In genomic region chr5:94469889-94470288, GRCh38 we compare ENCODE assay signal across 13 cellular contexts.
DNase-seq lines count a peak whose midpoint lies in the region; ATAC-seq and TF ChIP-seq lines count a peak whose summit lies in the region.
"Had no signal": no experiment of that assay in that cellular context is flagged by ENCODE, and none has a peak within 500 bp of the region (broad histone marks: within the 10 kb centered on the region; RNA-seq: fewer than 3 reads in every experiment).

No MANE protein-coding gene starts in this region.

- BruUV-seq in IMR-90 (replicated peaks; lab: Mats Ljungman, UMichigan) = no TSS peak

- intact Hi-C loops in IMR-90 (cut with micrococcal nuclease) (no loop called here), CD14-positive monocyte (cut with micrococcal nuclease) (no loop called here)

- TF ChIP-seq CTCF in BJ (IDR thresholded peaks at IDR 0.05; ENCODE audit: insufficient read depth, low read depth, low read length) (no peak), IMR-90 (conservative IDR thresholded peaks at IDR 0.05; ENCODE audit: low read depth, low read length) (no peak), foreskin fibroblast (IDR thresholded peaks at IDR 0.05; ENCODE audit: low read depth, low read length) (no peak), CD14-positive monocyte (IDR thresholded peaks at IDR 0.05) (no peak)

- ATAC-seq in IMR-90 (ENCODE audit: low read depth) (peak; percentile 73), GM18520 (IDR thresholded peaks at IDR 0.05; ENCODE audit: unreplicated experiment) (no peak)
- ATAC-seq: GM12878; K562; stimulated activated naive CD8-positive, alpha-beta T cell treated with anti-CD3 and anti-CD28 coated beads, Interleukin-15, Interleukin-2, amounts not matched to agents 100 U/mL and 50 U/mL, for 24 hours had no signal

- H4K91ac ChIP-seq in IMR-90 (ENCODE audit: insufficient read depth, low read depth, low read length) = no peak overlapping the region

- no peaks in the 10 kb centered on the region for H3K79me1 ChIP-seq in IMR-90 (ENCODE audit: low read depth in 1 of 2, low read length in 2 of 2)

- no peak overlapping the region for H2AK5ac ChIP-seq in IMR-90 (ENCODE audit: low read depth, low read length)

- no peak overlapping the region for H2BK20ac ChIP-seq in IMR-90 (ENCODE audit: low read depth, low read length)

- H3K56ac ChIP-seq in IMR-90 (ENCODE audit: extremely low read depth, insufficient read depth, low read length) = no peak overlapping the region

- H3K18ac ChIP-seq in IMR-90 (ENCODE audit: low read depth, low read length) = no peak overlapping the region

- H2BK15ac ChIP-seq in IMR-90 (ENCODE audit: low read depth, low read length) = no peak overlapping the region

- no peak overlapping the region for H2BK5ac ChIP-seq in IMR-90 (ENCODE audit: low read depth, low read length, poor library complexity, severe bottlenecking)

- H3K4ac ChIP-seq in IMR-90 (ENCODE audit: low read depth, low read length) = no peak overlapping the region

- TF ChIP-seq RAD21 in IMR-90 (IDR thresholded peaks at IDR 0.05; ENCODE audit: low read length) = no peak

- no peak overlapping the region for H3K23ac ChIP-seq in IMR-90 (ENCODE audit: low read depth, low read length)

- H3K27me3 ChIP-seq in BJ (ENCODE audit: control insufficient read depth, insufficient read depth, low read length) = no peaks in the 10 kb centered on the region
- no peaks in the 10 kb centered on the region for H3K27me3 ChIP-seq in IMR-90 (ENCODE audit: control insufficient read depth, insufficient read depth, low read length)
- H3K27me3 ChIP-seq: SJSA1 had no signal

- DNase-seq in BJ (ENCODE audit: low read depth) (peak; percentile 81), IMR-90 (peak; percentile 82), NCI-H774 (lab: John Stamatoyannopoulos, UW) (peak; percentile 61), foreskin fibroblast (peak; percentile 85 to 89), CD14-positive monocyte (ENCODE audit: low spot score) (no peak)
- DNase-seq in stimulated activated CD4-positive, alpha-beta T cell treated with anti-CD3 and anti-CD28 coated beads, Interleukin-4, amount 100 ng/mL, for 24 hours = no peak
- DNase-seq in stimulated activated naive CD4-positive, alpha-beta T cell (lab: John Stamatoyannopoulos, UW) = no peak
- DNase-seq: stimulated activated naive CD8-positive, alpha-beta T cell treated with anti-CD3 and anti-CD28 coated beads, Interleukin-15, Interleukin-2, amounts not matched to agents 100 U/mL and 50 U/mL, for 24 hours had no signal

- H3K9me3 ChIP-seq in IMR-90 (ENCODE audit: control insufficient read depth, insufficient read depth, low read length) = no peaks in the 10 kb centered on the region
- H3K9me3 ChIP-seq: SJSA1 had no signal

- H3K4me3 Mint-ChIP-seq in CD14-positive monocyte = no peak overlapping the region

- H3K36me3 Mint-ChIP-seq in CD14-positive monocyte = peaks cover 3% of the 10 kb centered on the region in 2 donors

- H3K4me2 ChIP-seq in IMR-90 (ENCODE audit: low read depth, low read length) = no peak overlapping the region

- H3K27ac Mint-ChIP-seq in CD14-positive monocyte = no peak overlapping the region

- no peak for TF ChIP-seq POLR2A in IMR-90 (IDR thresholded peaks at IDR 0.05; ENCODE audit: low read depth, low read length)

- H3K36me3 ChIP-seq in BJ (ENCODE audit: control insufficient read depth, insufficient read depth, low read length) = no peaks in the 10 kb centered on the region
- H3K36me3 ChIP-seq in IMR-90 (ENCODE audit: control insufficient read depth, insufficient read depth, low read length) = no peaks in the 10 kb centered on the region
- H3K36me3 ChIP-seq: SJSA1 had no signal

- no peaks in the 10 kb centered on the region for H4K20me1 ChIP-seq in IMR-90 (ENCODE audit: insufficient read depth, low read length)

- H4K8ac ChIP-seq in IMR-90 (ENCODE audit: low read depth in 2 of 2, low read length in 2 of 2) = no peak overlapping the region

- no peak overlapping the region for H3K14ac ChIP-seq in IMR-90 (replicated peaks; ENCODE audit: low read depth, low read length)

- H3K9ac ChIP-seq in IMR-90 (ENCODE audit: low read depth, low read length) = no peak overlapping the region
- H3K9ac ChIP-seq: parathyroid adenoma had no signal

- H3K9me1 ChIP-seq in IMR-90 (ENCODE audit: insufficient read depth, low read length) = no peaks in the 10 kb centered on the region

- H3K27ac ChIP-seq in IMR-90 (ENCODE audit: insufficient read depth, low read length) = no peak overlapping the region
- H3K27ac ChIP-seq: parathyroid adenoma, SJSA1 had no signal

- no peaks in the 10 kb centered on the region for H3K4me1 Mint-ChIP-seq in CD14-positive monocyte

- H2BK120ac ChIP-seq in IMR-90 (ENCODE audit: low read depth, low read length) = no peak overlapping the region

- H3K4me3 ChIP-seq in BJ (ENCODE audit: low read depth, low read length) (no peak overlapping the region), IMR-90 (ENCODE audit: insufficient read depth, low read depth, low read length) (no peak overlapping the region), foreskin fibroblast (ENCODE audit: low read depth in 1 of 2, low read length in 2 of 2) (no peak overlapping the region)
- H3K4me3 ChIP-seq: GM12878, K562, SJSA1 had no signal

- no peak overlapping the region for H2AK9ac ChIP-seq in IMR-90 (replicated peaks; ENCODE audit: low read depth, low read length, poor library complexity)

- dilution Hi-C loops in IMR-90 (cut with HindIII; ENCODE audit: low sequenced_read_pairs, unreplicated experiment) = no loop called here

- H3K9me3 Mint-ChIP-seq in CD14-positive monocyte = peaks cover 0 to 6% (median 0%) of the 10 kb centered on the region in 7 donors

- 50% methylated on average over 2 of the region's 4 CpGs; no CpG with 5 or more reads in 1 of the 2 experiments for WGBS in IMR-90 (ENCODE audit: extremely low coverage in 2 of 2, insufficient read length in 1 of 2), 2 experiments

- in situ Hi-C loops in IMR-90 (cut with MboI; ENCODE audit: low sequenced_read_pairs) = no loop called here

- no peaks in the 10 kb centered on the region; the same call in 1 of the 2 replicates for H3K4me1 ChIP-seq in IMR-90 (ENCODE audit: control insufficient read depth, insufficient read depth, low read length)
- H3K4me1 ChIP-seq: parathyroid adenoma, SJSA1 had no signal

- no peak overlapping the region for H2AFZ ChIP-seq in IMR-90 (replicated peaks; ENCODE audit: low read length, poor library complexity)
- H2AFZ ChIP-seq: parathyroid adenoma had no signal

- no peaks in the 10 kb centered on the region for H3K27me3 Mint-ChIP-seq in CD14-positive monocyte (ENCODE audit: low read depth in 3 of 3)

- H4K5ac ChIP-seq in IMR-90 (ENCODE audit: low read depth, low read length) = no peak overlapping the region

- CTCF ChIA-PET in BJ (lab: Yijun Ruan, JAX) (no interaction called here), IMR-90 (lab: Yijun Ruan, JAX) (interaction anchor here (0.5 to 0.6 kb wide), 2 partner anchors 497 to 897 kb away, joined by 3 to 6 read pairs; no protein-coding TSS in a partner anchor)

- POLR2A ChIA-PET in BJ (lab: Charles Lee) (no interaction called here), IMR-90 (lab: Charles Lee; ENCODE audit: unreplicated experiment) (no interaction called here)

TF ChIP-seq in IMR-90, 13 proteins besides CTCF, POLR2A, EP300 and RAD21:
- TF ChIP-seq SMC3 (IDR thresholded peaks at IDR 0.05; ENCODE audit: low read depth, low read length) (no peak), MXI1 (IDR thresholded peaks at IDR 0.05; ENCODE audit: borderline replicate concordance, low read depth, low read length) (no peak), NFE2L2 (IDR thresholded peaks at IDR 0.05; ENCODE audit: low read depth, low read length) (no peak), RCOR1 (IDR thresholded peaks at IDR 0.05; ENCODE audit: insufficient replicate concordance, low read length) (no peak), FOS (IDR thresholded peaks at IDR 0.05; ENCODE audit: low read depth, low read length) (no peak), BHLHE40 (IDR thresholded peaks at IDR 0.05; ENCODE audit: low read depth, low read length) (no peak), RFX5 (IDR thresholded peaks at IDR 0.05; ENCODE audit: low read depth, low read length) (no peak), ELK1 (IDR thresholded peaks at IDR 0.05; ENCODE audit: borderline replicate concordance, low read depth, low read length) (no peak), CHD1 (IDR thresholded peaks at IDR 0.05; ENCODE audit: low read depth, low read length) (no peak), MAFK (IDR thresholded peaks at IDR 0.05; ENCODE audit: low read depth, low read length) (no peak), MAZ (IDR thresholded peaks at IDR 0.05; ENCODE audit: borderline replicate concordance, low read depth, low read length) (no peak), CEBPB (IDR thresholded peaks at IDR 0.05; ENCODE audit: low read depth, low read length) (no peak)
- TF ChIP-seq, protein P1, sequence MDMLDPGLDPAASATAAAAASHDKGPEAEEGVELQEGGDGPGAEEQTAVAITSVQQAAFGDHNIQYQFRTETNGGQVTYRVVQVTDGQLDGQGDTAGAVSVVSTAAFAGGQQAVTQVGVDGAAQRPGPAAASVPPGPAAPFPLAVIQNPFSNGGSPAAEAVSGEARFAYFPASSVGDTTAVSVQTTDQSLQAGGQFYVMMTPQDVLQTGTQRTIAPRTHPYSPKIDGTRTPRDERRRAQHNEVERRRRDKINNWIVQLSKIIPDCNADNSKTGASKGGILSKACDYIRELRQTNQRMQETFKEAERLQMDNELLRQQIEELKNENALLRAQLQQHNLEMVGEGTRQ (IDR thresholded peaks at IDR 0.05; ENCODE audit: low read depth, low read length) = no peak

Comparison
In these comparisons a context has a peak if more than half of its experiments do, and no peak if none do; other contexts are left out.
1. DNase-seq: peak in BJ (single experiment), IMR-90 (single experiment), NCI-H774 (single experiment) and foreskin fibroblast (2 of 2); none in CD14-positive monocyte (single experiment), stimulated activated CD4-positive, alpha-beta T cell treated with anti-CD3 and anti-CD28 coated beads, Interleukin-4, amount 100 ng/mL, for 24 hours (single experiment) and stimulated activated naive CD4-positive, alpha-beta T cell (0 of 6).